10 cellular contexts compared by ENCODE assay signal in the genomic region with DNA sequence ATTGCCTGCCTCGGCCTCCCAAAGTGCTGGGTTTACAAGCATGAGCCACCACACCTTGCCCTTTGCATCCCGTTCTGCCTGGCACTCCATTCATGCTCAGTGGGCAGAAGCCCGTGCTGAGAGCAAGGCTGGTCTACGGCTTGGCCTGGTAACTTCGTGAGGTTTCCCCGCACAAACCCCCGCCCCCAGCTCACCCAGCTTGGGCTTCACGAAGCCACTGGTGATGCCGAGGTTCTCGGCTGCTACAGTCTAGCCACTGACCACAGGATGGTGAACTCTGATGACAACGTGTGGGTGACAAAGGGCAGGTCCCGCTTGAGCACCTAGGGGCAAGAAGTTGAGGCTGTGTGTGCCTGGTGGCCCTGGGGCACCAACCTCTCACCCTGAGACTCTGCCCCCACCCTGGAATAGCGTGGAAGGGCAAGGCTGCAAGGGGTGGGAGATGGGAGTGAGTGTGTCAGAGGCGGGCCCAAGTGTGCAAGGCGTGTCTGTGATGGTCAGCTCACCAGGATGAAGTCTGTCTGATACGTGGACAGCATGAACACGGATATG. TPM values are rescaled to one million over a fixed set of nuclear protein-coding genes. Genes with fewer than 3 reads are reported as not detected.
DNase-seq lines count a peak whose midpoint lies in the region; ATAC-seq and TF ChIP-seq lines count a peak whose summit lies in the region.
"Not testable (repeated sequence)": the region's sequence is repeated elsewhere in the genome, so short reads cannot be mapped to it uniquely, and the experiment has no call there.
"Had no signal": no experiment of that assay in that cellular context is flagged by ENCODE, and none has a peak within 500 bp of the region (broad histone marks: within the 10 kb centered on the region; RNA-seq: fewer than 3 reads in every experiment).

No MANE protein-coding gene starts in this region.

- TF ChIP-seq POLR2A in spleen (IDR thresholded peaks at IDR 0.05): not testable (repeated sequence)

- not testable (repeated sequence) for H3K4me3 ChIP-seq in CD8-positive, alpha-beta memory T cell (ENCODE audit: low read length); SU-DHL-6 (ENCODE audit: insufficient read depth, low read length, poor library complexity, severe bottlenecking); thymus (ENCODE audit: low read length)
- H3K4me3 ChIP-seq in spleen: peak overlapping the region in 1 of 8 donors; percentile 81

- intact Hi-C loops in spleen (cut with DNase I; ENCODE audit: low total_unique reads): loop anchor here (10.0 kb wide), 1 partner anchor 89 kb away; no protein-coding TSS in a partner anchor

- TF ChIP-seq CTCF in SU-DHL-6 (IDR thresholded peaks at IDR 0.05; ENCODE audit: insufficient read depth, low read length, poor library complexity, severe bottlenecking); spleen (IDR thresholded peaks at IDR 0.05 in 8 of 11, conservative IDR thresholded peaks at IDR 0.05 in 3 of 11): not testable (repeated sequence)

- H3K4me2 ChIP-seq in SU-DHL-6 (ENCODE audit: low read depth, low read length, poor library complexity, severe bottlenecking): peak overlapping the region; percentile 2

- not testable (repeated sequence) for ATAC-seq in activated T-cell treated with anti-CD3 and anti-CD28 coated beads, Interleukin-2, amount 50 U/mL, for 72 hours (replicated peaks in 1 of 2)

- not testable (repeated sequence) for H3K36me3 ChIP-seq in CD8-positive, alpha-beta memory T cell (ENCODE audit: insufficient read depth, low read length); SU-DHL-6 (ENCODE audit: low read length)
- H3K36me3 ChIP-seq in spleen (peaks cover 0 to 78% (median 19%) of the 10 kb centered on the region in 6 donors), thymus (ENCODE audit: control insufficient read depth, insufficient read depth) (peaks cover 33% of the 10 kb centered on the region)

- H3K4me1 ChIP-seq in CD8-positive, alpha-beta memory T cell (ENCODE audit: insufficient read depth, low read length): peaks cover 45% of the 10 kb centered on the region
- peaks cover 0 to 79% (median 21%) of the 10 kb centered on the region in 6 donors for H3K4me1 ChIP-seq in spleen
- H3K4me1 ChIP-seq in thymus (ENCODE audit: control insufficient read depth, insufficient read depth, low read length): not testable (repeated sequence)

- H3K9ac ChIP-seq in SU-DHL-6 (ENCODE audit: low read length): not testable (repeated sequence)

- not testable (repeated sequence) for H2AFZ ChIP-seq in SU-DHL-6 (ENCODE audit: low read depth, low read length, severe bottlenecking)

- CTCF ChIA-PET in CD8-positive, alpha-beta memory T cell (lab: Charles Lee): interaction anchor here (1.9 kb wide), 1 partner anchor 90 kb away, joined by 5 read pairs; no protein-coding TSS in a partner anchor
- CTCF ChIA-PET in activated CD4-positive, alpha-beta T cell treated with anti-CD3 and anti-CD28 coated beads, Interleukin-2, amount 10 ng/mL, durations not matched to agents 7 days and 5 days (lab: Charles Lee): interaction anchor here (0.6 kb wide), 1 partner anchor 293 kb away, joined by 4 read pairs; no protein-coding TSS in a partner anchor

- H3K27ac ChIP-seq in CD8-positive, alpha-beta memory T cell (ENCODE audit: low read depth, low read length): not testable (repeated sequence)
- H3K27ac ChIP-seq in SU-DHL-6 (ENCODE audit: low read depth, low read length): peak overlapping the region; percentile 95; the same call in 1 of the 2 replicates
- H3K27ac ChIP-seq in spleen: peak overlapping the region in 3 of 8 donors; percentile 96 to 100 (median 97)
- H3K27ac ChIP-seq in thymus (ENCODE audit: low read depth): peak overlapping the region; percentile 6

- peaks cover 55 to 80% (median 55%) of the 10 kb centered on the region in 3 donors for H3K4me1 Mint-ChIP-seq in CD8-positive, alpha-beta memory T cell
- peaks cover 51% of the 10 kb centered on the region for H3K4me1 Mint-ChIP-seq in activated CD4-positive, alpha-beta T cell treated with anti-CD3 and anti-CD28 coated beads, Interleukin-2, amount 10 ng/mL, durations not matched to agents 7 days and 5 days
- peaks cover 49% of the 10 kb centered on the region for H3K4me1 Mint-ChIP-seq in activated T-cell treated with anti-CD3 and anti-CD28 coated beads, Interleukin-2, amount 50 U/mL, for 72 hours (ENCODE audit: low read depth)
- H3K4me1 Mint-ChIP-seq in activated naive CD8-positive, alpha-beta T cell (ENCODE audit: low read depth): peaks cover 51% of the 10 kb centered on the region
- peaks cover 54 to 77% of the 10 kb centered on the region in 2 donors for H3K4me1 Mint-ChIP-seq in immature natural killer cell

- not testable (repeated sequence) for H3K27me3 Mint-ChIP-seq in CD8-positive, alpha-beta memory T cell; activated CD4-positive, alpha-beta T cell treated with anti-CD3 and anti-CD28 coated beads, Interleukin-2, amount 10 ng/mL, durations not matched to agents 7 days and 5 days; activated T-cell treated with anti-CD3 and anti-CD28 coated beads, Interleukin-2, amount 50 U/mL, for 72 hours (ENCODE audit: low read depth); activated naive CD8-positive, alpha-beta T cell
- H3K27me3 Mint-ChIP-seq in immature natural killer cell (ENCODE audit: low read depth in 3 of 3): peaks cover 17 to 26% (median 20%) of the 10 kb centered on the region in 3 donors

- H3F3A ChIP-seq in SU-DHL-6 (ENCODE audit: insufficient read depth): peaks cover 53% of the 10 kb centered on the region

- H3K9me3 Mint-ChIP-seq in CD8-positive, alpha-beta memory T cell; activated CD4-positive, alpha-beta T cell treated with anti-CD3 and anti-CD28 coated beads, Interleukin-2, amount 10 ng/mL, durations not matched to agents 7 days and 5 days; activated T-cell treated with anti-CD3 and anti-CD28 coated beads, Interleukin-2, amount 50 U/mL, for 72 hours; activated naive CD8-positive, alpha-beta T cell (ENCODE audit: low read depth); immature natural killer cell: not testable (repeated sequence)

- H3K9me3 ChIP-seq in CD8-positive, alpha-beta memory T cell (ENCODE audit: low read length); SU-DHL-6 (ENCODE audit: insufficient read depth, low read length); spleen; thymus (ENCODE audit: control insufficient read depth): not testable (repeated sequence)

- DNase-seq in CD8-positive, alpha-beta memory T cell; activated CD4-positive, alpha-beta T cell treated with anti-CD3 and anti-CD28 coated beads, Interleukin-2, amount 10 ng/mL, durations not matched to agents 7 days and 5 days: not testable (repeated sequence)
- DNase-seq in activated T-cell treated with anti-CD3 and anti-CD28 coated beads, Interleukin-2, amount 50 U/mL, for 72 hours: peak in 1 of 2 donors; percentile 34
- DNase-seq in immature natural killer cell (peak; percentile 61 to 68 (median 64)), spleen (peak; percentile 79)

- POLR2A ChIA-PET in CD8-positive, alpha-beta memory T cell (lab: Charles Lee); activated CD4-positive, alpha-beta T cell treated with anti-CD3 and anti-CD28 coated beads, Interleukin-2, amount 10 ng/mL, durations not matched to agents 7 days and 5 days (lab: Charles Lee): not testable (repeated sequence)

- not testable (repeated sequence) for H3K9me2 ChIP-seq in SU-DHL-6 (replicated peaks; ENCODE audit: insufficient read depth, low read length)

- peak overlapping the region; percentile 89 to 98 (median 95) for H3K4me3 Mint-ChIP-seq in CD8-positive, alpha-beta memory T cell
- peak overlapping the region; percentile 82 for H3K4me3 Mint-ChIP-seq in activated CD4-positive, alpha-beta T cell treated with anti-CD3 and anti-CD28 coated beads, Interleukin-2, amount 10 ng/mL, durations not matched to agents 7 days and 5 days
- H3K4me3 Mint-ChIP-seq in activated T-cell treated with anti-CD3 and anti-CD28 coated beads, Interleukin-2, amount 50 U/mL, for 72 hours: peak overlapping the region; percentile 82 to 98
- peak overlapping the region; percentile 97 for H3K4me3 Mint-ChIP-seq in activated naive CD8-positive, alpha-beta T cell
- H3K4me3 Mint-ChIP-seq in immature natural killer cell: peak overlapping the region; percentile 90 to 98 (median 95)

- not testable (repeated sequence) for H4K20me1 ChIP-seq in SU-DHL-6 (ENCODE audit: low read depth, low read length)

- H3K27ac Mint-ChIP-seq in CD8-positive, alpha-beta memory T cell: peak overlapping the region; percentile 94 to 100 (median 99)
- peak overlapping the region; percentile 98 for H3K27ac Mint-ChIP-seq in activated CD4-positive, alpha-beta T cell treated with anti-CD3 and anti-CD28 coated beads, Interleukin-2, amount 10 ng/mL, durations not matched to agents 7 days and 5 days
- H3K27ac Mint-ChIP-seq in activated T-cell treated with anti-CD3 and anti-CD28 coated beads, Interleukin-2, amount 50 U/mL, for 72 hours: peak overlapping the region; percentile 96
- H3K27ac Mint-ChIP-seq in activated naive CD8-positive, alpha-beta T cell: peak overlapping the region; percentile 98
- H3K27ac Mint-ChIP-seq in immature natural killer cell: peak overlapping the region; percentile 95 to 99 (median 98)

- not testable (repeated sequence) for H3K27me3 ChIP-seq in CD8-positive, alpha-beta memory T cell (ENCODE audit: insufficient read depth, low read length, poor library complexity, severe bottlenecking); SU-DHL-6 (ENCODE audit: low read length); spleen (replicated peaks in 1 of 7); thymus (ENCODE audit: control insufficient read depth, insufficient read depth)

- peaks cover 0 to 74% (median 7%) of the 10 kb centered on the region in 3 donors for H3K36me3 Mint-ChIP-seq in CD8-positive, alpha-beta memory T cell
- H3K36me3 Mint-ChIP-seq in activated CD4-positive, alpha-beta T cell treated with anti-CD3 and anti-CD28 coated beads, Interleukin-2, amount 10 ng/mL, durations not matched to agents 7 days and 5 days (ENCODE audit: low read depth): peaks cover 64% of the 10 kb centered on the region
- H3K36me3 Mint-ChIP-seq in activated T-cell treated with anti-CD3 and anti-CD28 coated beads, Interleukin-2, amount 50 U/mL, for 72 hours (ENCODE audit: insufficient read depth in 2 of 2): peaks cover 31 to 36% of the 10 kb centered on the region in 2 donors
- H3K36me3 Mint-ChIP-seq in activated naive CD8-positive, alpha-beta T cell: not testable (repeated sequence)
- peaks cover 4 to 17% (median 4%) of the 10 kb centered on the region in 3 donors for H3K36me3 Mint-ChIP-seq in immature natural killer cell

- H3K79me2 ChIP-seq in SU-DHL-6 (ENCODE audit: insufficient read depth, low read length): peaks cover 29% of the 10 kb centered on the region

- whole genome bisulfite sequencing in spleen, 5 donors: 84 to 91% (median 90%) methylated on average over 13 to 16 of the region's 17 CpGs
- WGBS in thymus: 92% methylated on average over 17 of the region's 17 CpGs

RNA-seq across cellular contexts. Expression of a gene that starts 3.7 kb away (rescaled TPM):
- 10 to 100 TPM; 23.9 to 24.5 TPM for total RNA-seq in CD8-positive, alpha-beta memory T cell
- polyA plus RNA-seq in CD8-positive, alpha-beta memory T cell: 131 TPM
- total RNA-seq in activated CD4-positive, alpha-beta T cell treated with anti-CD3 and anti-CD28 coated beads, Interleukin-2, amount 10 ng/mL, durations not matched to agents 7 days and 5 days: 10 to 100 TPM; 61.2 to 66.6 TPM
- 10 to 100 TPM; 26.7 to 34.4 TPM for total RNA-seq in activated T-cell treated with anti-CD3 and anti-CD28 coated beads, Interleukin-2, amount 50 U/mL, for 72 hours
- 100 to 1,000 TPM; 151 to 240 (median 209) TPM for polyA plus RNA-seq in immature natural killer cell
- total RNA-seq in spleen: 10 to 100 TPM; 21.9 to 58.7 (median 33.9) TPM
- 10 to 100 TPM; 20.3 to 41.2 (median 30.2) TPM for polyA plus RNA-seq in spleen
- polyA plus RNA-seq in thymus: 30.7 TPM
- total RNA-seq: A673, H7 had no signal

RNA-seq across cellular contexts. Expression of a gene that starts 45.7 kb away (rescaled TPM):
- 1 to 10 TPM; 5.0 to 5.1 TPM for total RNA-seq in CD8-positive, alpha-beta memory T cell
- polyA plus RNA-seq in CD8-positive, alpha-beta memory T cell: 1.5 TPM
- total RNA-seq in activated CD4-positive, alpha-beta T cell treated with anti-CD3 and anti-CD28 coated beads, Interleukin-2, amount 10 ng/mL, durations not matched to agents 7 days and 5 days: 10 to 100 TPM; 24.2 to 24.7 TPM
- 100 to 1,000 TPM; 103 to 121 TPM for total RNA-seq in activated T-cell treated with anti-CD3 and anti-CD28 coated beads, Interleukin-2, amount 50 U/mL, for 72 hours
- polyA plus RNA-seq in immature natural killer cell: 1 to 10 TPM in 1 of 3 donors, under 1 TPM in 2; 0.50 to 2.8 (median 0.72) TPM
- 10 to 100 TPM in 5 of 7 donors, 1 to 10 TPM in 2; 8.0 to 59.6 (median 31.4) TPM for total RNA-seq in spleen
- polyA plus RNA-seq in spleen: 100 to 1,000 TPM in 2 of 3 donors, 10 to 100 TPM in 1; 69.5 to 123 (median 104) TPM
- 36.0 TPM for polyA plus RNA-seq in thymus

RNA-seq across cellular contexts. Expression of a gene that starts 46.3 kb away (rescaled TPM):
- 1 to 10 TPM; 1.6 to 2.1 TPM for total RNA-seq in CD8-positive, alpha-beta memory T cell
- not detected for polyA plus RNA-seq in CD8-positive, alpha-beta memory T cell
- 10 to 100 TPM; 13.9 to 20.9 TPM for total RNA-seq in activated CD4-positive, alpha-beta T cell treated with anti-CD3 and anti-CD28 coated beads, Interleukin-2, amount 10 ng/mL, durations not matched to agents 7 days and 5 days
- 10 to 100 TPM in 1 of 2 donors, 1 to 10 TPM in 1; 9.7 to 14.2 TPM for total RNA-seq in activated T-cell treated with anti-CD3 and anti-CD28 coated beads, Interleukin-2, amount 50 U/mL, for 72 hours
- polyA plus RNA-seq in immature natural killer cell (not detected), spleen (1 to 10 TPM; 2.1 to 4.4 (median 4.2) TPM), thymus (8.5 TPM)
- total RNA-seq in spleen: 1 to 10 TPM; 2.4 to 5.3 (median 4.5) TPM

RNA-seq across cellular contexts. Expression of a gene that starts 55.0 kb away (rescaled TPM):
- 1 to 10 TPM; 1.0 to 1.6 TPM for total RNA-seq in CD8-positive, alpha-beta memory T cell
- 0.52 TPM for polyA plus RNA-seq in CD8-positive, alpha-beta memory T cell
- total RNA-seq in activated CD4-positive, alpha-beta T cell treated with anti-CD3 and anti-CD28 coated beads, Interleukin-2, amount 10 ng/mL, durations not matched to agents 7 days and 5 days: 10 to 100 TPM; 14.2 to 15.6 TPM
- total RNA-seq in activated T-cell treated with anti-CD3 and anti-CD28 coated beads, Interleukin-2, amount 50 U/mL, for 72 hours: 10 to 100 TPM in 1 of 2 donors, 1 to 10 TPM in 1; 6.9 to 11.7 TPM
- polyA plus RNA-seq in immature natural killer cell: under 1 TPM in 1 of 3 donors, not detected in 2; 0.08 TPM
- 1 to 10 TPM; 1.3 to 6.2 (median 3.0) TPM for total RNA-seq in spleen
- polyA plus RNA-seq in spleen: 1 to 10 TPM; 1.0 to 2.8 (median 1.1) TPM
- polyA plus RNA-seq in thymus: 12.8 TPM
